8 cellular contexts compared by ENCODE assay signal in genomic region chrX:149940015-149940716, GRCh38. TPM values are rescaled to one million over a fixed set of nuclear protein-coding genes. Genes with fewer than 3 reads are reported as not detected.
DNase-seq lines count a peak whose midpoint lies in the region; ATAC-seq and TF ChIP-seq lines count a peak whose summit lies in the region.

No MANE protein-coding gene starts in this region.

- peaks cover 0 to 3% of the 10 kb centered on the region in 2 donors for H3K36me3 ChIP-seq in mucosa of rectum (ENCODE audit: control insufficient read depth in 2 of 2, insufficient read depth in 2 of 2, low read length in 2 of 2)

- TF ChIP-seq POLR2A in erythroblast (IDR thresholded peaks at IDR 0.05; ENCODE audit: low read length), result peak; percentile 39

- H3K4me1 Mint-ChIP-seq in IgD-negative memory B cell, result peaks cover 0 to 8% (median 4%) of the 10 kb centered on the region in 3 donors

- H3K27ac Mint-ChIP-seq in IgD-negative memory B cell, result peak overlapping the region; percentile 39 to 98 (median 93)

- peak; percentile 83 for DNase-seq in DMS53 treated with DMSO at 0.1 percent for 48 hours (lab: John Stamatoyannopoulos, UW; ENCODE audit: unreplicated experiment)
- peak; percentile 97 for DNase-seq in OCI-M1 (lab: John Stamatoyannopoulos, UW)
- DNase-seq in activated T-cell treated with anti-CD3 and anti-CD28 coated beads, Interleukin-2, amount 50 U/mL, for 1 hour, result peak; percentile 88
- DNase-seq in erythroblast (lab: John Stamatoyannopoulos, UW), result peak; percentile 97 to 98
- peak; percentile 70 to 83 for DNase-seq in stimulated activated CD8-positive, alpha-beta memory T cell treated with anti-CD3 and anti-CD28 coated beads, Interleukin-4, amount 100 ng/mL, for 4 hours (ENCODE audit: low read depth in 2 of 2, low spot score in 1 of 2)

- H3K36me3 Mint-ChIP-seq in IgD-negative memory B cell, result no peaks in the 10 kb centered on the region

- H3K27me3 ChIP-seq in mucosa of rectum (ENCODE audit: control insufficient read depth in 2 of 2, insufficient read depth in 2 of 2, low read length in 2 of 2), result no peaks in the 10 kb centered on the region

- peak overlapping the region; percentile 85 to 96 (median 93) for H3K4me3 Mint-ChIP-seq in IgD-negative memory B cell

- peak overlapping the region; percentile 62 to 63 for H3K4me3 ChIP-seq in mucosa of rectum (ENCODE audit: low read length in 2 of 2)

- H3K27ac ChIP-seq in mucosa of rectum (ENCODE audit: low read depth in 2 of 2, low read length in 2 of 2), result peak overlapping the region; percentile 95 to 96

- no peaks in the 10 kb centered on the region for H3K9me3 ChIP-seq in mucosa of rectum (ENCODE audit: control insufficient read depth in 2 of 2, low read length in 2 of 2)

- peak; percentile 43 for ATAC-seq in GM21576 (IDR thresholded peaks at IDR 0.05; ENCODE audit: unreplicated experiment)

- peaks cover 0 to 8% of the 10 kb centered on the region in 2 donors for H3K4me1 ChIP-seq in mucosa of rectum (ENCODE audit: control insufficient read depth in 2 of 2, insufficient read depth in 2 of 2, low read length in 2 of 2)

- peak overlapping the region; percentile 47 to 72 for H3K9ac ChIP-seq in mucosa of rectum (ENCODE audit: low read depth in 1 of 2, low read length in 2 of 2)

- no peaks in the 10 kb centered on the region for H3K9me3 Mint-ChIP-seq in IgD-negative memory B cell

- no peaks in the 10 kb centered on the region for H3K27me3 Mint-ChIP-seq in IgD-negative memory B cell

RNA-seq across cellular contexts. Expression of gene EOLA2, which starts 1.9 kb away (rescaled TPM):
- polyA plus RNA-seq in IgD-negative memory B cell, result 37.7 TPM

RNA-seq across cellular contexts. Expression of gene HSFX4, which starts 10.8 kb away (rescaled TPM):
- not detected for polyA plus RNA-seq in IgD-negative memory B cell

RNA-seq across cellular contexts. Expression of gene MAGEA8, which starts 59.2 kb away (rescaled TPM):
- polyA plus RNA-seq in IgD-negative memory B cell, result not detected

Comparison
In these comparisons a context has a peak if more than half of its experiments do, and no peak if none do; other contexts are left out.
1. Peak in every context shown above with its lines: DNase-seq, ATAC-seq, H3K4me3 ChIP-seq and H3K27ac ChIP-seq.